In genomic region chr1:56389813-56390539, GRCh38 we compare ENCODE assay signal across 2 cellular contexts.
TF ChIP-seq lines count a peak whose summit lies in the region.

No MANE protein-coding gene starts in this region.

TF ChIP-seq in A549, 52 proteins besides CTCF, POLR2A, EP300 and RAD21 (continued from another document):
- TF ChIP-seq ATOH8 (CRISPR knock-in tag; IDR thresholded peaks at IDR 0.05; ENCODE audit: low read depth) (no peak), KDM5A (IDR thresholded peaks at IDR 0.05) (no peak), ZC3H11A (IDR thresholded peaks at IDR 0.05) (no peak), TFCP2L1 (CRISPR knock-in tag; IDR thresholded peaks at IDR 0.05) (no peak), BHLHE40 (IDR thresholded peaks at IDR 0.05; ENCODE audit: low read depth, low read length) (no peak), JUN (IDR thresholded peaks at IDR 0.05) (no peak), USF2 (IDR thresholded peaks at IDR 0.05) (no peak), CHD2 (IDR thresholded peaks at IDR 0.05; ENCODE audit: low read length, partially characterized antibody) (no peak), ZNF302 (CRISPR knock-in tag; IDR thresholded peaks at IDR 0.05) (no peak), EHF (CRISPR knock-in tag; IDR thresholded peaks at IDR 0.05) (no peak), HOXA7 (CRISPR knock-in tag; IDR thresholded peaks at IDR 0.05) (no peak), CBX2 (IDR thresholded peaks at IDR 0.05; ENCODE audit: borderline replicate concordance, low read depth) (no peak)

TF ChIP-seq in SK-N-SH treated with all-trans-retinoic acid at 6 μM for 48 hours, 23 proteins besides CTCF, POLR2A, EP300 and RAD21 (continued from another document):
- no peak for TF ChIP-seq TOX (CRISPR knock-in tag; IDR thresholded peaks at IDR 0.05; ENCODE audit: borderline replicate concordance)
- TF ChIP-seq ZC3H10 (CRISPR knock-in tag; IDR thresholded peaks at IDR 0.05) = no peak
- no peak for TF ChIP-seq ARNTL (CRISPR knock-in tag; IDR thresholded peaks at IDR 0.05; ENCODE audit: borderline replicate concordance, low read depth)
- TF ChIP-seq ESRRG (CRISPR knock-in tag; IDR thresholded peaks at IDR 0.05) = no peak
- TF ChIP-seq ZFP30 (CRISPR knock-in tag; IDR thresholded peaks at IDR 0.05) = no peak
- no peak for TF ChIP-seq TCF4 (CRISPR knock-in tag; IDR thresholded peaks at IDR 0.05; ENCODE audit: borderline replicate concordance)
- TF ChIP-seq ZFP3 (CRISPR knock-in tag; IDR thresholded peaks at IDR 0.05) = no peak
- TF ChIP-seq, protein P1, sequence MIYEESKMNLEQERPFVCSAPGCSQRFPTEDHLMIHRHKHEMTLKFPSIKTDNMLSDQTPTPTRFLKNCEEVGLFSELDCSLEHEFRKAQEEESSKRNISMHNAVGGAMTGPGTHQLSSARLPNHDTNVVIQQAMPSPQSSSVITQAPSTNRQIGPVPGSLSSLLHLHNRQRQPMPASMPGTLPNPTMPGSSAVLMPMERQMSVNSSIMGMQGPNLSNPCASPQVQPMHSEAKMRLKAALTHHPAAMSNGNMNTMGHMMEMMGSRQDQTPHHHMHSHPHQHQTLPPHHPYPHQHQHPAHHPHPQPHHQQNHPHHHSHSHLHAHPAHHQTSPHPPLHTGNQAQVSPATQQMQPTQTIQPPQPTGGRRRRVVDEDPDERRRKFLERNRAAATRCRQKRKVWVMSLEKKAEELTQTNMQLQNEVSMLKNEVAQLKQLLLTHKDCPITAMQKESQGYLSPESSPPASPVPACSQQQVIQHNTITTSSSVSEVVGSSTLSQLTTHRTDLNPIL (CRISPR knock-in tag; IDR thresholded peaks at IDR 0.05; ENCODE audit: low read depth) = no peak
- no peak for TF ChIP-seq GLIS3 (CRISPR knock-in tag; IDR thresholded peaks at IDR 0.05)
